In the genomic region with DNA sequence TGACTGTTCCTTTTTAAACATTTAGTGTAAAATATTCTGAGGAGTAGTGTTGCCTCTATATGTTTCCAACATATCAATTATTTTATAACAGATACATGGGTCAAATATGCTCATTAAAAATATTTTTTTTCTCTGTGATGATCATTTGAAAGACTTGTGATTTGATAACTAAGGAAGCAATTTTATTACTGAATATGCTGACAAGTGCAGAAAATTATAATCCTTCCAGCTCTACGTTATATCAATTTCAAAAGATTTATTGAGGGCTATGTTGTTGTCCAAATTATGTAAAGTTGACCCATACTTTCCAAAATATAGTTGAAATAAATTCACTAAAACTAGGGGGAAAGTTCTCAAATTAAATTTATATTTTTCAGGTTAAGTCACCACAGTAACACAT, we compare ENCODE assay signal across 26 cellular contexts.
A peak's percentile ranks its signal among the peaks of the same experiment; 100 is the strongest.
DNase-seq lines count a peak whose midpoint lies in the region; ATAC-seq, FAIRE-seq and TF ChIP-seq lines count a peak whose summit lies in the region.
"Had no signal": no experiment of that assay in that cellular context is flagged by ENCODE, and none has a peak within 500 bp of the region (broad histone marks: within the 10 kb centered on the region; RNA-seq: fewer than 3 reads in every experiment).

No MANE protein-coding gene starts in this region.

- H3K4ac ChIP-seq in mesendoderm (ENCODE audit: low read depth, low read length), result no peak overlapping the region

- no peak for FAIRE-seq in HepG2 (lab: Jason Lieb, UNC)
- no peak for FAIRE-seq in K562 (lab: Jason Lieb, UNC)
- FAIRE-seq in islet of Langerhans (lab: Jason Lieb, UNC), result peak; percentile 76
- FAIRE-seq: GM12878, GM12892, GM18507 had no signal

- no peak overlapping the region for H2BK5ac ChIP-seq in mesendoderm (ENCODE audit: low read length)

- H2BK15ac ChIP-seq in mesendoderm (replicated peaks; ENCODE audit: low read depth), result no peak overlapping the region

- BruUV-seq in HepG2 (replicated peaks; lab: Mats Ljungman, UMichigan) (no TSS peak), K562 (replicated peaks; lab: Mats Ljungman, UMichigan) (no TSS peak)

- intact Hi-C loops in HepG2 (cut with micrococcal nuclease; ENCODE audit: unreplicated experiment) (no loop called here), right lobe of liver (cut with DNase I) (no loop called here), K562 (cut with micrococcal nuclease) (no loop called here)

- no peaks in the 10 kb centered on the region for H3K9me1 ChIP-seq in K562 (ENCODE audit: control insufficient read depth, insufficient read depth, low read length)

- no peak overlapping the region for H2AFZ ChIP-seq in HepG2 (ENCODE audit: low read length)
- no peak overlapping the region for H2AFZ ChIP-seq in K562 (ENCODE audit: low read depth, low read length)

- TF ChIP-seq CTCF in HepG2 (CRISPR knock-in tag; IDR thresholded peaks at IDR 0.05) (no peak), right lobe of liver (IDR thresholded peaks at IDR 0.05) (no peak), K562 (IDR thresholded peaks at IDR 0.05 in 2 of 3, conservative IDR thresholded peaks at IDR 0.05 in 1 of 3; ENCODE audit: insufficient read depth in 2 of 3, low read depth in 1 of 3, low read length in 3 of 3) (no peak)

- H3K27me3 ChIP-seq in HepG2 (ENCODE audit: control insufficient read depth in 1 of 2, insufficient read depth in 2 of 2, low read length in 2 of 2) (no peaks in the 10 kb centered on the region), right lobe of liver (no peaks in the 10 kb centered on the region), K562 (ENCODE audit: control insufficient read depth in 2 of 2, insufficient read depth in 2 of 2, low read length in 2 of 2) (no peaks in the 10 kb centered on the region), mesendoderm (ENCODE audit: insufficient read depth, low read length, poor library complexity) (no peaks in the 10 kb centered on the region)
- H3K27me3 ChIP-seq: BE2C, BLaER1 had no signal

- H2AK5ac ChIP-seq in mesendoderm (ENCODE audit: low read length), result no peak overlapping the region

- in situ Hi-C loops in HepG2 (cut with HindIII; ENCODE audit: extremely low pct_ligation_motif_present, low pct_unique_long_range_greater_than_20kb) (no loop called here), K562 (cut with MboI) (no loop called here)

- no peak overlapping the region for H4K5ac ChIP-seq in mesendoderm (ENCODE audit: low read length)

- TF ChIP-seq POLR2A in HepG2 (IDR thresholded peaks at IDR 0.05; ENCODE audit: insufficient read depth in 1 of 2, low read depth in 2 of 2, low read length in 2 of 2) (no peak), right lobe of liver (IDR thresholded peaks at IDR 0.05) (no peak), K562 (conservative IDR thresholded peaks at IDR 0.05) (no peak)

- TF ChIP-seq RAD21 in HepG2 (CRISPR knock-in tag; IDR thresholded peaks at IDR 0.05), result no peak
- TF ChIP-seq RAD21 in K562 (CRISPR knock-in tag; conservative IDR thresholded peaks at IDR 0.05 in 1 of 2, IDR thresholded peaks at IDR 0.05 in 1 of 2), result no peak

- H3K56ac ChIP-seq in mesendoderm (ENCODE audit: low read length), result no peak overlapping the region

- H3K36me3 ChIP-seq in HepG2 (replicated peaks in 1 of 2; ENCODE audit: control insufficient read depth in 1 of 2, insufficient read depth in 2 of 2, low read length in 2 of 2) (no peaks in the 10 kb centered on the region), right lobe of liver (no peaks in the 10 kb centered on the region), K562 (ENCODE audit: control insufficient read depth, insufficient read depth, low read length) (no peaks in the 10 kb centered on the region), mesendoderm (ENCODE audit: control insufficient read depth, insufficient read depth, low read length) (no peaks in the 10 kb centered on the region)
- H3K36me3 ChIP-seq: BE2C, BLaER1 had no signal

- H3K27ac ChIP-seq in HepG2 (ENCODE audit: extremely low read length, insufficient read depth, low read length) (no peak overlapping the region), right lobe of liver (no peak overlapping the region), K562 (ENCODE audit: extremely low read depth, low read depth, low read length) (no peak overlapping the region), mesendoderm (ENCODE audit: low read depth, low read length) (no peak overlapping the region)
- H3K27ac ChIP-seq: 22Rv1, BLaER1 had no signal

- no peak overlapping the region for H4K8ac ChIP-seq in mesendoderm (ENCODE audit: low read depth, low read length)

- no peak overlapping the region for H3K4me2 ChIP-seq in HepG2 (ENCODE audit: low read depth, low read length)
- no peak overlapping the region for H3K4me2 ChIP-seq in K562 (ENCODE audit: insufficient read depth, low read length)
- no peak overlapping the region for H3K4me2 ChIP-seq in mesendoderm (ENCODE audit: low read length)
- H3K4me2 ChIP-seq: BLaER1 had no signal

- TF ChIP-seq EP300 in HepG2 (IDR thresholded peaks at IDR 0.05; ENCODE audit: low read depth in 2 of 2, low read length in 2 of 2) (no peak), HepG2 (CRISPR knock-in tag; IDR thresholded peaks at IDR 0.05; ENCODE audit: borderline replicate concordance) (no peak), K562 (IDR thresholded peaks at IDR 0.05; ENCODE audit: low read length) (no peak)

- no peak overlapping the region for H3K18ac ChIP-seq in mesendoderm (ENCODE audit: low read length)

- H3K4me1 ChIP-seq in HepG2 (ENCODE audit: insufficient read depth, low read length) (no peaks in the 10 kb centered on the region), right lobe of liver (no peaks in the 10 kb centered on the region), K562 (replicated peaks in 1 of 2; ENCODE audit: control insufficient read depth in 2 of 2, insufficient read depth in 2 of 2, low read length in 2 of 2) (no peaks in the 10 kb centered on the region), mesendoderm (ENCODE audit: control insufficient read depth, low read depth, low read length) (no peaks in the 10 kb centered on the region)
- H3K4me1 ChIP-seq: BE2C, BLaER1 had no signal

- H3K23ac ChIP-seq in mesendoderm (ENCODE audit: low read length), result no peak overlapping the region

- POLR2A ChIA-PET in HepG2 (lab: Yijun Ruan, JAX), result no interaction called here
- POLR2A ChIA-PET in K562 (lab: Yijun Ruan, JAX), result no interaction called here

- H3K79me1 ChIP-seq in mesendoderm (ENCODE audit: low read length), result no peaks in the 10 kb centered on the region

- H3K4me3 ChIP-seq in HepG2 (replicated peaks in 1 of 3; ENCODE audit: insufficient read depth in 1 of 3, low read depth in 2 of 3, low read length in 3 of 3) (no peak overlapping the region), right lobe of liver (no peak overlapping the region), K562 (no peak overlapping the region), mesendoderm (ENCODE audit: low read length) (no peak overlapping the region)
- H3K4me3 ChIP-seq: BLaER1, GM12878 had no signal

- H3K9me3 ChIP-seq in HepG2 (ENCODE audit: low read length) (no peaks in the 10 kb centered on the region), right lobe of liver (no peaks in the 10 kb centered on the region), K562 (replicated peaks; ENCODE audit: control insufficient read depth, insufficient read depth, low read depth, low read length) (no peaks in the 10 kb centered on the region)
- H3K9me3 ChIP-seq: BE2C, BLaER1 had no signal

- H4K20me1 ChIP-seq in HepG2 (ENCODE audit: insufficient read depth, low read length) (no peaks in the 10 kb centered on the region), K562 (replicated peaks; ENCODE audit: control insufficient read depth, insufficient read depth, low read length) (no peaks in the 10 kb centered on the region)
- H4K20me1 ChIP-seq: BLaER1 had no signal

- CTCF ChIA-PET in HepG2 (lab: Yijun Ruan, JAX; ENCODE audit: low intra/inter-chr PET ratio, low total read pairs) (no interaction called here), K562 (lab: Yijun Ruan, JAX; ENCODE audit: low intra/inter-chr PET ratio) (no interaction called here)

- no peak for ATAC-seq in HepG2
- no peak for ATAC-seq in right lobe of liver
- ATAC-seq in K562, result no peak
- no peak for ATAC-seq in HG02763 (IDR thresholded peaks at IDR 0.05; ENCODE audit: unreplicated experiment)
- ATAC-seq: GM12878 had no signal

- DNase-seq in HepG2 (ENCODE audit: low spot score) (no peak), right lobe of liver (no peak), K562 (ENCODE audit: extremely low read depth in 1 of 4, low spot score in 3 of 4) (no peak), mesendoderm (no peak), hippocampal formation (lab: John Stamatoyannopoulos, UW) (no peak)
- DNase-seq: ACHN; BE2C; C1 segment of cervical spinal cord; CD4-positive, alpha-beta memory T cell; CD4-positive, CD25-positive, alpha-beta regulatory T cell; CD8-positive, alpha-beta memory T cell; COR-L47; DMS 273 treated with DMSO at 0.1 percent for 48 hours; DMS153; DMS53; DMS79; DND-41; EL; GDM1 had no signal

- H2BK120ac ChIP-seq in mesendoderm (ENCODE audit: low read depth, low read length), result no peak overlapping the region

- WGBS in HepG2 (ENCODE audit: low lambda C conversion rate), result 3% methylated on average over 1 of the region's 1 CpG
- WGBS in right lobe of liver (ENCODE audit: insufficient coverage, low coverage, low lambda C conversion rate, missing lambda C conversion rate), result 52% methylated on average over 1 of the region's 1 CpG
- 0% methylated on average over 1 of the region's 1 CpG for WGBS in K562 (ENCODE audit: insufficient coverage, low coverage, missing lambda C conversion rate)
- whole genome bisulfite sequencing in mesendoderm (ENCODE audit: extremely low coverage, insufficient coverage, low lambda C conversion rate), result no CpG with 5 or more reads among the region's 1 CpG

- H3K79me2 ChIP-seq in HepG2 (ENCODE audit: insufficient read depth, low read length), result no peaks in the 10 kb centered on the region
- H3K79me2 ChIP-seq in K562 (ENCODE audit: control insufficient read depth, insufficient read depth, low read length), result no peaks in the 10 kb centered on the region
- H3K79me2 ChIP-seq in mesendoderm (ENCODE audit: control insufficient read depth, insufficient read depth, low read length), result no peaks in the 10 kb centered on the region

- H3K9ac ChIP-seq in HepG2 (ENCODE audit: insufficient read depth, low read depth, low read length) (no peak overlapping the region), K562 (ENCODE audit: insufficient read depth in 1 of 2, low read depth in 2 of 2, low read length in 2 of 2) (no peak overlapping the region), mesendoderm (ENCODE audit: low read length) (no peak overlapping the region)
- H3K9ac ChIP-seq: BLaER1 had no signal

TF ChIP-seq in HepG2, 621 proteins besides CTCF, POLR2A, EP300 and RAD21:
- TF ChIP-seq MAFK (conservative IDR thresholded peaks at IDR 0.05 in 1 of 2, IDR thresholded peaks at IDR 0.05 in 1 of 2; ENCODE audit: low read length in 2 of 2) (peak; percentile 88 to 95), CBX1 (IDR thresholded peaks at IDR 0.05; ENCODE audit: low read depth) (no peak), MAFF (IDR thresholded peaks at IDR 0.05; ENCODE audit: low read depth, low read length) (peak; percentile 91)

TF ChIP-seq in K562, 482 proteins besides CTCF, POLR2A, EP300 and RAD21 (continues in another document):
- TF ChIP-seq SNIP1 (IDR thresholded peaks at IDR 0.05; ENCODE audit: low read depth) (no peak), NR2C1 (IDR thresholded peaks at IDR 0.05) (no peak), NR2C1 (tag; IDR thresholded peaks at IDR 0.05) (no peak), C11orf30 (IDR thresholded peaks at IDR 0.05; ENCODE audit: low read depth) (0 out of 2 replicates have a peak, but pooled peaks have one; percentile 13), SAFB (IDR thresholded peaks at IDR 0.05; ENCODE audit: borderline replicate concordance, low read depth, low read length) (no peak)
